ENCODE assay signal across 1 cellular context in genomic region chr2:175605989-175606841, GRCh38.
TF ChIP-seq lines count a peak whose summit lies in the region.

No MANE protein-coding gene starts in this region.

TF ChIP-seq in H1, 55 proteins besides CTCF, POLR2A, EP300 and RAD21:
- TF ChIP-seq RFX5 (IDR thresholded peaks at IDR 0.05; ENCODE audit: borderline replicate concordance, low read depth, low read length) (no peak), POU5F1 (IDR thresholded peaks at IDR 0.05; ENCODE audit: low read depth, low read length) (0 out of 2 replicates have a peak, but pooled peaks have one; percentile 75), NANOG (IDR thresholded peaks at IDR 0.05; ENCODE audit: insufficient read depth, low read depth, low read length, poor library complexity, severe bottlenecking) (no peak)
